9 cellular contexts compared by ENCODE assay signal in genomic region chr3:13111173-13111873, GRCh38. TPM values are rescaled to one million over a fixed set of nuclear protein-coding genes. Genes with fewer than 3 reads are reported as not detected.
DNase-seq lines count a peak whose midpoint lies in the region; ATAC-seq and TF ChIP-seq lines count a peak whose summit lies in the region.
"Had no signal": no experiment of that assay in that cellular context is flagged by ENCODE, and none has a peak within 500 bp of the region (broad histone marks: within the 10 kb centered on the region; RNA-seq: fewer than 3 reads in every experiment).

No MANE protein-coding gene starts in this region.

- DNase-seq in T-helper 17 cell (no peak), AG20443 (ENCODE audit: low spot score) (no peak)
- peak in 3 of 9 donors; percentile 12 to 23 (median 16) for DNase-seq in naive thymus-derived CD4-positive, alpha-beta T cell
- no peak for DNase-seq in activated T-helper 2 cell treated with anti-CD3 and anti-CD28 coated beads, Interferon-gamma antibody, Interleukin-2, Interleukin-4, amounts not matched to agents 10 μg/mL and 5 μg/mL and 100 μg/mL, durations not matched to agents 14 hours and 24 hours and 36 hours (ENCODE audit: low spot score)
- DNase-seq: NCI-H446 had no signal

- no peaks in the 10 kb centered on the region for H3K36me3 Mint-ChIP-seq in T-helper 17 cell (ENCODE audit: low read depth)
- no peaks in the 10 kb centered on the region for H3K36me3 Mint-ChIP-seq in naive thymus-derived CD4-positive, alpha-beta T cell
- no peaks in the 10 kb centered on the region for H3K36me3 Mint-ChIP-seq in activated T-helper 2 cell treated with anti-CD3 and anti-CD28 coated beads, Interferon-gamma antibody, Interleukin-2, Interleukin-4, amounts not matched to agents 10 μg/mL and 5 μg/mL and 100 μg/mL, durations not matched to agents 14 hours and 24 hours and 36 hours (ENCODE audit: low read depth)

- peak overlapping the region; percentile 37; the same call in 1 of the 2 replicates for H3K4me2 ChIP-seq in DOHH2 (ENCODE audit: low read length)

- intact Hi-C loops in naive thymus-derived CD4-positive, alpha-beta T cell (cut with micrococcal nuclease) = no loop called here
- intact Hi-C loops in activated T-helper 2 cell treated with anti-CD3 and anti-CD28 coated beads, Interferon-gamma antibody, Interleukin-2, Interleukin-4, amounts not matched to agents 10 μg/mL and 5 μg/mL and 100 μg/mL, durations not matched to agents 14 hours and 24 hours and 36 hours (cut with micrococcal nuclease) = no loop called here

- H3K27ac ChIP-seq in DOHH2 (ENCODE audit: low read depth, low read length) = no peak overlapping the region
- H3K27ac ChIP-seq in naive thymus-derived CD4-positive, alpha-beta T cell (ENCODE audit: low read depth, low read length) = no peak overlapping the region

- no peaks in the 10 kb centered on the region for H4K20me1 ChIP-seq in DOHH2 (ENCODE audit: control insufficient read depth, insufficient read depth, low read depth, low read length)

- H3F3A ChIP-seq in DOHH2 (ENCODE audit: control insufficient read depth, insufficient read depth) = no peaks in the 10 kb centered on the region

- peaks cover 6% of the 10 kb centered on the region for H3K4me1 Mint-ChIP-seq in T-helper 17 cell
- H3K4me1 Mint-ChIP-seq in naive thymus-derived CD4-positive, alpha-beta T cell = peaks cover 5 to 16% (median 10%) of the 10 kb centered on the region in 7 donors
- H3K4me1 Mint-ChIP-seq in activated T-helper 2 cell treated with anti-CD3 and anti-CD28 coated beads, Interferon-gamma antibody, Interleukin-2, Interleukin-4, amounts not matched to agents 10 μg/mL and 5 μg/mL and 100 μg/mL, durations not matched to agents 14 hours and 24 hours and 36 hours (ENCODE audit: low read depth) = peaks cover 3% of the 10 kb centered on the region

- no peaks in the 10 kb centered on the region for H3K36me3 ChIP-seq in DOHH2 (ENCODE audit: control insufficient read depth, low read length)
- no peaks in the 10 kb centered on the region for H3K36me3 ChIP-seq in naive thymus-derived CD4-positive, alpha-beta T cell (ENCODE audit: control insufficient read depth in 2 of 3, insufficient read depth in 3 of 3, low read length in 3 of 3)

- peak overlapping the region; percentile 77 for H3K27ac Mint-ChIP-seq in T-helper 17 cell
- H3K27ac Mint-ChIP-seq in naive thymus-derived CD4-positive, alpha-beta T cell = peak overlapping the region in 8 of 9 donors; percentile 27 to 91 (median 84)
- H3K27ac Mint-ChIP-seq in activated T-helper 2 cell treated with anti-CD3 and anti-CD28 coated beads, Interferon-gamma antibody, Interleukin-2, Interleukin-4, amounts not matched to agents 10 μg/mL and 5 μg/mL and 100 μg/mL, durations not matched to agents 14 hours and 24 hours and 36 hours = no peak overlapping the region

- H3K9me3 ChIP-seq in DOHH2 (ENCODE audit: control insufficient read depth, insufficient read depth, low read length) (no peaks in the 10 kb centered on the region), T-helper 17 cell (ENCODE audit: control insufficient read depth, low read length, poor library complexity, severe bottlenecking) (no peaks in the 10 kb centered on the region)
- H3K9me3 ChIP-seq in naive thymus-derived CD4-positive, alpha-beta T cell (ENCODE audit: control insufficient read depth in 2 of 3, low read length in 3 of 3) = no peaks in the 10 kb centered on the region

- no peaks in the 10 kb centered on the region for H3K79me2 ChIP-seq in DOHH2 (ENCODE audit: control insufficient read depth, low read length)

- POLR2A ChIA-PET in naive thymus-derived CD4-positive, alpha-beta T cell (lab: Charles Lee) = interaction anchor here (0.6 to 0.9 kb wide), 3 partner anchors 38 to 340 kb away, joined by 3 read pairs; partner anchors contain the start of gene IQSEC1

- H3K4me3 Mint-ChIP-seq in T-helper 17 cell = no peak overlapping the region
- H3K4me3 Mint-ChIP-seq in naive thymus-derived CD4-positive, alpha-beta T cell = peak overlapping the region in 7 of 10 donors; percentile 42 to 77 (median 66)
- no peak overlapping the region for H3K4me3 Mint-ChIP-seq in activated T-helper 2 cell treated with anti-CD3 and anti-CD28 coated beads, Interferon-gamma antibody, Interleukin-2, Interleukin-4, amounts not matched to agents 10 μg/mL and 5 μg/mL and 100 μg/mL, durations not matched to agents 14 hours and 24 hours and 36 hours (ENCODE audit: low read depth)

- peaks cover 11% of the 10 kb centered on the region for H3K27me3 ChIP-seq in DOHH2 (ENCODE audit: control insufficient read depth, low read length)
- H3K27me3 ChIP-seq in naive thymus-derived CD4-positive, alpha-beta T cell (ENCODE audit: control insufficient read depth in 2 of 2, insufficient read depth in 2 of 2, low read length in 2 of 2) = no peaks in the 10 kb centered on the region

- ATAC-seq in GM21825 (IDR thresholded peaks at IDR 0.05; ENCODE audit: unreplicated experiment) (peak; percentile 35), T-helper 17 cell (peak; percentile 48), HG03432 (IDR thresholded peaks at IDR 0.05; ENCODE audit: unreplicated experiment) (no peak), GM21529 (IDR thresholded peaks at IDR 0.05; ENCODE audit: unreplicated experiment) (no peak)
- ATAC-seq in naive thymus-derived CD4-positive, alpha-beta T cell = peak; percentile 28

- peaks cover 17% of the 10 kb centered on the region for H3K27me3 Mint-ChIP-seq in T-helper 17 cell
- peaks cover 0 to 5% (median 0%) of the 10 kb centered on the region in 5 donors for H3K27me3 Mint-ChIP-seq in naive thymus-derived CD4-positive, alpha-beta T cell
- H3K27me3 Mint-ChIP-seq in activated T-helper 2 cell treated with anti-CD3 and anti-CD28 coated beads, Interferon-gamma antibody, Interleukin-2, Interleukin-4, amounts not matched to agents 10 μg/mL and 5 μg/mL and 100 μg/mL, durations not matched to agents 14 hours and 24 hours and 36 hours (ENCODE audit: low read depth) = peaks cover 5% of the 10 kb centered on the region

- CTCF ChIA-PET in naive thymus-derived CD4-positive, alpha-beta T cell (lab: Charles Lee) = interaction anchor here (1.2 kb wide), 1 partner anchor 19 kb away, joined by 4 read pairs; no protein-coding TSS in a partner anchor

- no peaks in the 10 kb centered on the region for H3K9me3 Mint-ChIP-seq in naive thymus-derived CD4-positive, alpha-beta T cell
- no peaks in the 10 kb centered on the region for H3K9me3 Mint-ChIP-seq in activated T-helper 2 cell treated with anti-CD3 and anti-CD28 coated beads, Interferon-gamma antibody, Interleukin-2, Interleukin-4, amounts not matched to agents 10 μg/mL and 5 μg/mL and 100 μg/mL, durations not matched to agents 14 hours and 24 hours and 36 hours

- H3K9me2 ChIP-seq in DOHH2 (replicated peaks; ENCODE audit: control insufficient read depth, low read length) = no peaks in the 10 kb centered on the region

- no peak overlapping the region for H3K4me3 ChIP-seq in DOHH2 (ENCODE audit: low read length)
- peak overlapping the region; percentile 13 for H3K4me3 ChIP-seq in naive thymus-derived CD4-positive, alpha-beta T cell (ENCODE audit: low read length)

- TF ChIP-seq CTCF in DOHH2 (IDR thresholded peaks at IDR 0.05; ENCODE audit: low read depth, low read length, poor library complexity, severe bottlenecking) = no peak

- H3K4me1 ChIP-seq in DOHH2 (ENCODE audit: control insufficient read depth, low read length) = peaks cover 17% of the 10 kb centered on the region
- peaks cover 8 to 14% of the 10 kb centered on the region in 2 donors for H3K4me1 ChIP-seq in naive thymus-derived CD4-positive, alpha-beta T cell (ENCODE audit: control insufficient read depth in 2 of 2, insufficient read depth in 2 of 2, low read length in 2 of 2)

RNA-seq across cellular contexts. Expression of gene IQSEC1, which starts 38.1 kb away (rescaled TPM):
- 100 to 1,000 TPM; 114 to 128 TPM for total RNA-seq in T-helper 17 cell
- total RNA-seq in naive thymus-derived CD4-positive, alpha-beta T cell = 100 to 1,000 TPM in 1 of 5 experiments, 10 to 100 TPM in 4; 51.8 to 163 (median 79.5) TPM
- polyA plus RNA-seq in naive thymus-derived CD4-positive, alpha-beta T cell = 10 to 100 TPM; 21.1 to 38.8 TPM
- 28.1 and 31.2 TPM in 2 replicates for total RNA-seq in activated T-helper 2 cell treated with anti-CD3 and anti-CD28 coated beads, Interferon-gamma antibody, Interleukin-2, Interleukin-4, amounts not matched to agents 10 μg/mL and 5 μg/mL and 100 μg/mL, durations not matched to agents 14 hours and 24 hours and 36 hours

Comparison
In these comparisons a context has a peak if more than half of its experiments do, and no peak if none do; other contexts are left out.
1. ATAC-seq: peak in GM21825 (single experiment), T-helper 17 cell (single experiment) and naive thymus-derived CD4-positive, alpha-beta T cell (single experiment); none in HG03432 (single experiment) and GM21529 (single experiment).
2. H3K4me3 Mint-ChIP-seq: peak in naive thymus-derived CD4-positive, alpha-beta T cell (7 of 10); none in T-helper 17 cell (single experiment) and activated T-helper 2 cell treated with anti-CD3 and anti-CD28 coated beads, Interferon-gamma antibody, Interleukin-2, Interleukin-4, amounts not matched to agents 10 μg/mL and 5 μg/mL and 100 μg/mL, durations not matched to agents 14 hours and 24 hours and 36 hours (single experiment).